In genomic region chr1:31757204-31757679, GRCh38 we compare ENCODE assay signal across 1 cellular context.
TF ChIP-seq lines count a peak whose summit lies in the region.

No MANE protein-coding gene starts in this region.

TF ChIP-seq in A549, 52 proteins besides CTCF, POLR2A, EP300 and RAD21 (continued from another document):
- no peak for TF ChIP-seq ATOH8 (CRISPR knock-in tag; IDR thresholded peaks at IDR 0.05; ENCODE audit: low read depth)
- TF ChIP-seq GATA3 (IDR thresholded peaks at IDR 0.05; ENCODE audit: borderline replicate concordance): no peak
- TF ChIP-seq HDAC2 (IDR thresholded peaks at IDR 0.05): 0 out of 2 replicates have a peak, but pooled peaks have one; percentile 35
- TF ChIP-seq FOSB (CRISPR knock-in tag; IDR thresholded peaks at IDR 0.05): no peak
- no peak for TF ChIP-seq ZC3H11A (IDR thresholded peaks at IDR 0.05)
